14 cellular contexts compared by ENCODE assay signal in genomic region chr3:79015854-79016253, GRCh38.
DNase-seq lines count a peak whose midpoint lies in the region; ATAC-seq, FAIRE-seq and TF ChIP-seq lines count a peak whose summit lies in the region.
"Had no signal": no experiment of that assay in that cellular context is flagged by ENCODE, and none has a peak within 500 bp of the region (broad histone marks: within the 10 kb centered on the region; RNA-seq: fewer than 3 reads in every experiment).

No MANE protein-coding gene starts in this region.

- H3K36me3 ChIP-seq in HepG2 (replicated peaks in 1 of 2; ENCODE audit: control insufficient read depth in 1 of 2, insufficient read depth in 2 of 2, low read length in 2 of 2) (no peaks in the 10 kb centered on the region), right lobe of liver (no peaks in the 10 kb centered on the region), PC-3 (ENCODE audit: low read depth, low read length) (no peaks in the 10 kb centered on the region), iPS-15b (ENCODE audit: control insufficient read depth, insufficient read depth, low read length) (no peaks in the 10 kb centered on the region)

- 0% methylated on average over 1 of the region's 1 CpG for WGBS in HepG2 (ENCODE audit: low lambda C conversion rate)
- 30% methylated on average over 1 of the region's 1 CpG for WGBS in right lobe of liver (ENCODE audit: insufficient coverage, low coverage, low lambda C conversion rate, missing lambda C conversion rate)

- ATAC-seq in HepG2 (no peak), right lobe of liver (no peak), PC-3 (no peak), HG03045 (IDR thresholded peaks at IDR 0.05; ENCODE audit: unreplicated experiment) (no peak)
- ATAC-seq: activated CD4-positive, alpha-beta T cell treated with anti-CD3 and anti-CD28 coated beads for 36 hours; CD8-positive, alpha-beta T cell had no signal

- CTCF ChIA-PET in HepG2 (lab: Yijun Ruan, JAX; ENCODE audit: low intra/inter-chr PET ratio, low total read pairs) (no interaction called here), PC-3 (lab: Charles Lee) (no interaction called here)

- H2AFZ ChIP-seq in HepG2 (ENCODE audit: low read length) = no peak overlapping the region
- H2AFZ ChIP-seq in PC-3 (ENCODE audit: low read length) = no peak overlapping the region

- DNase-seq in HepG2 (ENCODE audit: low spot score) (no peak), right lobe of liver (no peak), PC-3 (no peak), type B pancreatic cell (ENCODE audit: extremely low spot score, unreplicated experiment) (no peak), DMS153 (lab: John Stamatoyannopoulos, UW) (no peak), GM13976 (ENCODE audit: low spot score) (no peak)
- DNase-seq: activated CD4-positive, alpha-beta T cell treated with anti-CD3 and anti-CD28 coated beads for 36 hours; activated gamma-delta T cell; CD8-positive, alpha-beta T cell; NCI-H1092 treated with DMSO at 0.1 percent for 48 hours; nucleus accumbens; SW 1271 had no signal

- H3K4me1 Mint-ChIP-seq in type B pancreatic cell (ENCODE audit: unreplicated experiment) = peaks cover 33% of the 10 kb centered on the region

- H3K4me3 ChIP-seq in HepG2 (replicated peaks in 1 of 3; ENCODE audit: insufficient read depth in 1 of 3, low read depth in 2 of 3, low read length in 3 of 3) (peak overlapping the region; percentile 95 to 98 (median 95)), right lobe of liver (no peak overlapping the region), PC-3 (ENCODE audit: low read length) (peak overlapping the region; percentile 86), iPS-15b (ENCODE audit: low read depth, low read length) (peak overlapping the region; percentile 77)

- BruUV-seq in HepG2 (replicated peaks; lab: Mats Ljungman, UMichigan) (no TSS peak), PC-3 (replicated peaks; lab: Mats Ljungman, UMichigan) (no TSS peak)

- H3K9me3 Mint-ChIP-seq in type B pancreatic cell = no peaks in the 10 kb centered on the region

- H3K27me3 Mint-ChIP-seq in type B pancreatic cell = peaks cover 3% of the 10 kb centered on the region

- peak overlapping the region; percentile 4 for H3K27ac Mint-ChIP-seq in type B pancreatic cell
- H3K27ac Mint-ChIP-seq: activated CD4-positive, alpha-beta T cell treated with anti-CD3 and anti-CD28 coated beads for 36 hours; CD8-positive, alpha-beta T cell had no signal

- peak overlapping the region; percentile 33 for H3K27ac ChIP-seq in HepG2 (ENCODE audit: extremely low read length, insufficient read depth, low read length)
- H3K27ac ChIP-seq in right lobe of liver = no peak overlapping the region
- H3K27ac ChIP-seq in PC-3 (ENCODE audit: low read length) = no peak overlapping the region

- H4K20me1 ChIP-seq in HepG2 (ENCODE audit: insufficient read depth, low read length) = peaks cover 20% of the 10 kb centered on the region
- 0 out of 2 replicates have a peak, but pooled peaks cover 4% of the 10 kb centered on the region for H4K20me1 ChIP-seq in PC-3 (ENCODE audit: low read length)

- in situ Hi-C loops in HepG2 (cut with HindIII; ENCODE audit: extremely low pct_ligation_motif_present, low pct_unique_long_range_greater_than_20kb) (loop anchor here (5.0 kb wide), 1 partner anchor 349 kb away; no protein-coding TSS in a partner anchor), GM13976 (cut with MboI; ENCODE audit: low sequenced_read_pairs, unreplicated experiment) (no loop called here)

- peaks cover 19% of the 10 kb centered on the region for H3K36me3 Mint-ChIP-seq in type B pancreatic cell
- H3K36me3 Mint-ChIP-seq: CD8-positive, alpha-beta T cell had no signal

- no peaks in the 10 kb centered on the region for H3K9me2 ChIP-seq in PC-3 (replicated peaks; ENCODE audit: low read length)

- H3K27me3 ChIP-seq in HepG2 (ENCODE audit: control insufficient read depth in 1 of 2, insufficient read depth in 2 of 2, low read length in 2 of 2) (no peaks in the 10 kb centered on the region; a peak in 1 of 5 replicates), right lobe of liver (peaks cover 0 to 6% of the 10 kb centered on the region in 2 donors), PC-3 (ENCODE audit: low read length) (no peaks in the 10 kb centered on the region), iPS-15b (ENCODE audit: control insufficient read depth, insufficient read depth, low read length) (no peaks in the 10 kb centered on the region)

- H3K4me3 Mint-ChIP-seq in type B pancreatic cell = no peak overlapping the region
- H3K4me3 Mint-ChIP-seq: activated CD4-positive, alpha-beta T cell treated with anti-CD3 and anti-CD28 coated beads for 36 hours; CD8-positive, alpha-beta T cell had no signal

- no peaks in the 10 kb centered on the region for H3F3A ChIP-seq in PC-3 (ENCODE audit: low read length, unreplicated experiment)

- peaks cover 48% of the 10 kb centered on the region for H3K4me1 ChIP-seq in HepG2 (ENCODE audit: insufficient read depth, low read length)
- peaks cover 0 to 10% (median 0%) of the 10 kb centered on the region in 4 donors for H3K4me1 ChIP-seq in right lobe of liver
- H3K4me1 ChIP-seq in PC-3 (ENCODE audit: insufficient read depth, low read length) = peaks cover 19% of the 10 kb centered on the region
- H3K4me1 ChIP-seq in iPS-15b (ENCODE audit: control insufficient read depth, insufficient read depth, low read length) = peaks cover 17% of the 10 kb centered on the region

- H3K9me3 ChIP-seq in HepG2 (ENCODE audit: low read length) (no peaks in the 10 kb centered on the region), right lobe of liver (no peaks in the 10 kb centered on the region), PC-3 (ENCODE audit: low read length) (no peaks in the 10 kb centered on the region), iPS-15b (ENCODE audit: control insufficient read depth, insufficient read depth, low read length) (no peaks in the 10 kb centered on the region)

- TF ChIP-seq POLR2A in HepG2 (IDR thresholded peaks at IDR 0.05; ENCODE audit: insufficient read depth in 1 of 2, low read depth in 2 of 2, low read length in 2 of 2) (no peak), right lobe of liver (IDR thresholded peaks at IDR 0.05) (no peak)

- H3K79me2 ChIP-seq in HepG2 (ENCODE audit: insufficient read depth, low read length) = peaks cover 93% of the 10 kb centered on the region
- peaks cover 35% of the 10 kb centered on the region for H3K79me2 ChIP-seq in PC-3 (ENCODE audit: low read length)

- TF ChIP-seq RAD21 in HepG2 (CRISPR knock-in tag; IDR thresholded peaks at IDR 0.05) = no peak

- no peak for TF ChIP-seq EP300 in HepG2 (IDR thresholded peaks at IDR 0.05; ENCODE audit: low read depth in 2 of 2, low read length in 2 of 2)
- TF ChIP-seq EP300 in HepG2 (CRISPR knock-in tag; IDR thresholded peaks at IDR 0.05; ENCODE audit: borderline replicate concordance) = no peak

- intact Hi-C loops in HepG2 (cut with micrococcal nuclease; ENCODE audit: unreplicated experiment) (loop anchor here (5.0 kb wide), 1 partner anchor 184 kb away; no protein-coding TSS in a partner anchor), right lobe of liver (cut with DNase I) (no loop called here), PC-3 (cut with micrococcal nuclease) (loop anchor here (5.0 to 10.0 kb wide), 3 partner anchors 249 to 761 kb away; no protein-coding TSS in a partner anchor)

- no peak for FAIRE-seq in HepG2 (lab: Jason Lieb, UNC)

- TF ChIP-seq CTCF in HepG2 (CRISPR knock-in tag; IDR thresholded peaks at IDR 0.05) (no peak), right lobe of liver (IDR thresholded peaks at IDR 0.05) (no peak), PC-3 (conservative IDR thresholded peaks at IDR 0.05; ENCODE audit: low read depth, low read length) (no peak), type B pancreatic cell (conservative IDR thresholded peaks at IDR 0.05) (no peak), GM13976 (IDR thresholded peaks at IDR 0.05; ENCODE audit: borderline replicate concordance, control extremely low read depth, extremely low read depth, insufficient read depth, missing control alignments) (no peak)

- H3K4me2 ChIP-seq in HepG2 (ENCODE audit: low read depth, low read length) (peak overlapping the region; percentile 82), PC-3 (ENCODE audit: low read length) (peak overlapping the region; percentile 91)

- POLR2A ChIA-PET in HepG2 (lab: Yijun Ruan, JAX) (interaction anchor here (1.3 to 1.7 kb wide), 2 partner anchors 10 to 97 kb away, joined by 4 to 5 read pairs; no protein-coding TSS in a partner anchor), PC-3 (lab: Charles Lee; ENCODE audit: unreplicated experiment) (no interaction called here)

- H3K9ac ChIP-seq in HepG2 (ENCODE audit: insufficient read depth, low read depth, low read length) (peak overlapping the region; percentile 88), PC-3 (ENCODE audit: low read length) (no peak overlapping the region), iPS-15b (ENCODE audit: low read depth, low read length) (no peak overlapping the region)

TF ChIP-seq in HepG2, 621 proteins besides CTCF, POLR2A, EP300 and RAD21:
- no peak for TF ChIP-seq ZNF224 (CRISPR knock-in tag; IDR thresholded peaks at IDR 0.05)
- TF ChIP-seq FOXP1 (IDR thresholded peaks at IDR 0.05) = no peak
- no peak for TF ChIP-seq FOXP1 (CRISPR knock-in tag; IDR thresholded peaks at IDR 0.05)
- TF ChIP-seq ATF5 (CRISPR knock-in tag; IDR thresholded peaks at IDR 0.05; ENCODE audit: low read depth) = no peak
- peak; percentile 48; the same call in 1 of the 2 replicates for TF ChIP-seq RBFOX2 (IDR thresholded peaks at IDR 0.05; ENCODE audit: low read depth, low read length)

Comparison
In these comparisons a context has a peak if more than half of its experiments do, and no peak if none do; other contexts are left out.
1. H3K4me3 ChIP-seq: peak in HepG2 (3 of 3), PC-3 (single experiment) and iPS-15b (single experiment); none in right lobe of liver (0 of 3).
2. intact Hi-C loops: an anchor here in HepG2 (5.0 kb wide) and PC-3 (5.0 to 10.0 kb wide); none called in right lobe of liver.